Comparison of ENCODE assay signal across 9 cellular contexts in genomic region chr17:73481672-73482071, GRCh38.
"Had no signal": no experiment of that assay in that cellular context is flagged by ENCODE, and none has a peak within 500 bp of the region (broad histone marks: within the 10 kb centered on the region; RNA-seq: fewer than 3 reads in every experiment).

No MANE protein-coding gene starts in this region.

- ATAC-seq: activated CD8-positive, alpha-beta T cell treated with anti-CD3 and anti-CD28 coated beads, Interleukin-2, amount 10 ng/mL, durations not matched to agents 7 days and 5 days; pancreas had no signal

- DNase-seq: activated B cell treated with CpG ODN at 0.5 μM for 24 hours; activated CD4-positive, alpha-beta T cell treated with anti-CD3 and anti-CD28 coated beads, Interleukin-2, amount 10 ng/mL, durations not matched to agents 24 days and 14 days; activated CD8-positive, alpha-beta memory T cell treated with anti-CD3 and anti-CD28 coated beads, Interleukin-2, amount 50 U/mL, for 4 hours; activated CD8-positive, alpha-beta T cell treated with anti-CD3 and anti-CD28 coated beads, Interleukin-2, amount 10 ng/mL, durations not matched to agents 7 days and 5 days; activated effector memory CD4-positive, alpha-beta T cell treated with anti-CD3 and anti-CD28 coated beads, Interleukin-2, amount 50 U/mL, for 16 hours; activated T-cell treated with anti-CD3 and anti-CD28 coated beads, Interleukin-2, amount 50 U/mL, for 48 hours; foreskin melanocyte; pancreas; stimulated activated CD4-positive, alpha-beta T cell treated with anti-CD3 and anti-CD28 coated beads, Interleukin-4, amount 100 ng/mL, for 24 hours had no signal
